8 cellular contexts compared by ENCODE assay signal in genomic region chr3:46909535-46910161, GRCh38. TPM values are rescaled to one million over a fixed set of nuclear protein-coding genes. Genes with fewer than 3 reads are reported as not detected.
DNase-seq lines count a peak whose midpoint lies in the region; ATAC-seq and TF ChIP-seq lines count a peak whose summit lies in the region.

No MANE protein-coding gene starts in this region.

- H3K9ac ChIP-seq in MM.1S (ENCODE audit: low read length) = no peak overlapping the region

- H3K79me2 ChIP-seq in MM.1S (ENCODE audit: low read length) = no peaks in the 10 kb centered on the region

- peak; percentile 83 for TF ChIP-seq CTCF in MM.1S (IDR thresholded peaks at IDR 0.05; ENCODE audit: low read length)
- peak; percentile 83 to 95 (median 88) for TF ChIP-seq CTCF in tibial nerve (IDR thresholded peaks at IDR 0.05)

- H3K27ac ChIP-seq in MM.1S (ENCODE audit: low read length) (no peak overlapping the region), tibial nerve (no peak overlapping the region)

- H3K4me1 ChIP-seq in MM.1S (ENCODE audit: low read length) (no peaks in the 10 kb centered on the region), tibial nerve (peaks cover 2 to 25% (median 20%) of the 10 kb centered on the region in 4 donors)

- H3K4me2 ChIP-seq in MM.1S (ENCODE audit: low read depth, low read length) = no peak overlapping the region

- no peak for TF ChIP-seq EP300 in tibial nerve (IDR thresholded peaks at IDR 0.05)

- intact Hi-C loops in head of caudate nucleus (cut with DNase I) (loop anchor here (2.0 to 5.0 kb wide), 2 partner anchors 43 to 202 kb away; no protein-coding TSS in a partner anchor), posterior cingulate gyrus (cut with DNase I) (loop anchor here (1.0 kb wide), 2 partner anchors 43 to 204 kb away; no protein-coding TSS in a partner anchor)

- ATAC-seq in SK-N-SH treated with all-trans-retinoic acid at 6 μM for 48 hours = peak; percentile 89

- 18% methylated on average over 16 of the region's 18 CpGs for WGBS in tibial nerve, 2 donors

- no peaks in the 10 kb centered on the region for H4K20me1 ChIP-seq in MM.1S (ENCODE audit: insufficient read depth, low read length)

- H3K4me3 ChIP-seq in MM.1S (ENCODE audit: low read length) (no peak overlapping the region), tibial nerve (no peak overlapping the region)

- H3F3A ChIP-seq in MM.1S (ENCODE audit: insufficient read depth, low read length) = no peaks in the 10 kb centered on the region

- H3K27me3 ChIP-seq in MM.1S (replicated peaks; ENCODE audit: insufficient read depth, low read length) (no peaks in the 10 kb centered on the region), tibial nerve (no peaks in the 10 kb centered on the region)

- no peak for TF ChIP-seq POLR2A in tibial nerve (IDR thresholded peaks at IDR 0.05)

- H3K36me3 ChIP-seq in MM.1S (replicated peaks; ENCODE audit: insufficient read depth, low read length) (no peaks in the 10 kb centered on the region), tibial nerve (no peaks in the 10 kb centered on the region)

- H2AFZ ChIP-seq in MM.1S (ENCODE audit: low read length) = no peak overlapping the region

- DNase-seq in NCI-H748 (lab: John Stamatoyannopoulos, UW; ENCODE audit: unreplicated experiment) (peak; percentile 62), NCI-H748 treated with DMSO at 0.1 percent for 48 hours (lab: John Stamatoyannopoulos, UW) (no peak), MM.1S (peak; percentile 57), head of caudate nucleus (peak; percentile 77 to 94 (median 88)), posterior cingulate gyrus (peak; percentile 78 to 98 (median 89)), tibial nerve (ENCODE audit: low spot score in 2 of 2) (peak; percentile 64 to 83)
- DNase-seq in activated naive CD4-positive, alpha-beta T cell treated with Interleukin-2 at 50 U/mL for 16 hours = peak; percentile 83

- H3K9me2 ChIP-seq in MM.1S (replicated peaks; ENCODE audit: insufficient read depth, low read length) = no peaks in the 10 kb centered on the region

- H3K9me3 ChIP-seq in MM.1S (replicated peaks; ENCODE audit: insufficient read depth, low read length) (no peaks in the 10 kb centered on the region), tibial nerve (no peaks in the 10 kb centered on the region)

TF ChIP-seq in SK-N-SH treated with all-trans-retinoic acid at 6 μM for 48 hours, 23 proteins besides CTCF, POLR2A, EP300 and RAD21:
- no peak for TF ChIP-seq ZNF8 (CRISPR knock-in tag; IDR thresholded peaks at IDR 0.05)
- no peak for TF ChIP-seq ZFP30 (CRISPR knock-in tag; IDR thresholded peaks at IDR 0.05)
- TF ChIP-seq CSDC2 (CRISPR knock-in tag; IDR thresholded peaks at IDR 0.05) = no peak
- TF ChIP-seq CSRNP3 (CRISPR knock-in tag; IDR thresholded peaks at IDR 0.05) = no peak
- TF ChIP-seq CREB5 (CRISPR knock-in tag; IDR thresholded peaks at IDR 0.05; ENCODE audit: low read depth) = no peak
- no peak for TF ChIP-seq POU6F1 (CRISPR knock-in tag; IDR thresholded peaks at IDR 0.05; ENCODE audit: borderline replicate concordance, low read depth)

RNA-seq across cellular contexts. Expression of gene PTH1R, which starts 32.1 kb away (rescaled TPM):
- 10 to 100 TPM in 3 of 4 donors, 1 to 10 TPM in 1; 8.1 to 14.3 (median 13.6) TPM for total RNA-seq in tibial nerve

RNA-seq across cellular contexts. Expression of gene MYL3, which starts 46.4 kb away (rescaled TPM):
- 10 to 100 TPM in 1 of 4 donors, 1 to 10 TPM in 3; 5.4 to 17.1 (median 8.6) TPM for total RNA-seq in tibial nerve
